ENCODE assay signal across 1 cellular context in genomic region chr9:42821468-42821867, GRCh38.
A peak's percentile ranks its signal among the peaks of the same experiment; 100 is the strongest.
DNase-seq lines count a peak whose midpoint lies in the region; ATAC-seq lines count a peak whose summit lies in the region.
"Not testable (repeated sequence)": the region's sequence is repeated elsewhere in the genome, so short reads cannot be mapped to it uniquely, and the experiment has no call there.

No MANE protein-coding gene starts in this region.

- ATAC-seq in left ventricle myocardium superior: peak; percentile 25

- DNase-seq in left ventricle myocardium superior: not testable (repeated sequence)

- intact Hi-C loops in left ventricle myocardium superior (cut with micrococcal nuclease): not testable (repeated sequence)
